1 cellular context compared by ENCODE assay signal in the genomic region with DNA sequence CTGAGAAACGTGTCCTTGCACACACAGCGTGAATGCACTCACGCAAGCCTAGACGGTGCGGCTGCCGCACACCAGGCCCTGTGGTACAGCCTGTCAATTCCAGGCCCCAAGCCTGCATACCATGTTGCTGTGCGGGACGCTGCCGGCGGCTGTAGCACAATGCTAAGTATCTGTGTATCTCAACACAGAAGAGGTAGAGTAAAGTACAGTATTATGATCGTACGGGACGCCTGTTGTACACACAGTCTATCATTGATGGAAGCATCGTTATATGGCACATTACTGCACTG.
TF ChIP-seq lines count a peak whose summit lies in the region.

No MANE protein-coding gene starts in this region.

TF ChIP-seq in WTC11, 78 proteins besides CTCF, POLR2A, EP300 and RAD21 (continued from another document):
- TF ChIP-seq AFF4 (CRISPR knock-in tag; IDR thresholded peaks at IDR 0.05; ENCODE audit: borderline replicate concordance) (no peak), TEAD1 (CRISPR knock-in tag; IDR thresholded peaks at IDR 0.05) (no peak), ZSCAN18 (CRISPR knock-in tag; IDR thresholded peaks at IDR 0.05) (no peak), NFE2L1 (CRISPR knock-in tag; IDR thresholded peaks at IDR 0.05) (no peak), FOXK1 (CRISPR knock-in tag; IDR thresholded peaks at IDR 0.05) (no peak), TEAD4 (CRISPR knock-in tag; IDR thresholded peaks at IDR 0.05) (no peak), ZNF416 (CRISPR knock-in tag; IDR thresholded peaks at IDR 0.05) (no peak), ETV6 (CRISPR knock-in tag; IDR thresholded peaks at IDR 0.05) (no peak), GTF2I (CRISPR knock-in tag; conservative IDR thresholded peaks at IDR 0.05) (no peak), MLX (CRISPR knock-in tag; IDR thresholded peaks at IDR 0.05) (no peak)
- TF ChIP-seq, protein P1, sequence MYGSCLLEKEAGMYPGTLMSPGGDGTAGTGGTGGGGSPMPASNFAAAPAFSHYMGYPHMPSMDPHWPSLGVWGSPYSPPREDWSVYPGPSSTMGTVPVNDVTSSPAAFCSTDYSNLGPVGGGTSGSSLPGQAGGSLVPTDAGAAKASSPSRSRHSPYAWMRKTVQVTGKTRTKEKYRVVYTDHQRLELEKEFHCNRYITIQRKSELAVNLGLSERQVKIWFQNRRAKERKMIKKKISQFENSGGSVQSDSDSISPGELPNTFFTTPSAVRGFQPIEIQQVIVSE (CRISPR knock-in tag; IDR thresholded peaks at IDR 0.05; ENCODE audit: borderline replicate concordance), result no peak
- TF ChIP-seq, protein P2, sequence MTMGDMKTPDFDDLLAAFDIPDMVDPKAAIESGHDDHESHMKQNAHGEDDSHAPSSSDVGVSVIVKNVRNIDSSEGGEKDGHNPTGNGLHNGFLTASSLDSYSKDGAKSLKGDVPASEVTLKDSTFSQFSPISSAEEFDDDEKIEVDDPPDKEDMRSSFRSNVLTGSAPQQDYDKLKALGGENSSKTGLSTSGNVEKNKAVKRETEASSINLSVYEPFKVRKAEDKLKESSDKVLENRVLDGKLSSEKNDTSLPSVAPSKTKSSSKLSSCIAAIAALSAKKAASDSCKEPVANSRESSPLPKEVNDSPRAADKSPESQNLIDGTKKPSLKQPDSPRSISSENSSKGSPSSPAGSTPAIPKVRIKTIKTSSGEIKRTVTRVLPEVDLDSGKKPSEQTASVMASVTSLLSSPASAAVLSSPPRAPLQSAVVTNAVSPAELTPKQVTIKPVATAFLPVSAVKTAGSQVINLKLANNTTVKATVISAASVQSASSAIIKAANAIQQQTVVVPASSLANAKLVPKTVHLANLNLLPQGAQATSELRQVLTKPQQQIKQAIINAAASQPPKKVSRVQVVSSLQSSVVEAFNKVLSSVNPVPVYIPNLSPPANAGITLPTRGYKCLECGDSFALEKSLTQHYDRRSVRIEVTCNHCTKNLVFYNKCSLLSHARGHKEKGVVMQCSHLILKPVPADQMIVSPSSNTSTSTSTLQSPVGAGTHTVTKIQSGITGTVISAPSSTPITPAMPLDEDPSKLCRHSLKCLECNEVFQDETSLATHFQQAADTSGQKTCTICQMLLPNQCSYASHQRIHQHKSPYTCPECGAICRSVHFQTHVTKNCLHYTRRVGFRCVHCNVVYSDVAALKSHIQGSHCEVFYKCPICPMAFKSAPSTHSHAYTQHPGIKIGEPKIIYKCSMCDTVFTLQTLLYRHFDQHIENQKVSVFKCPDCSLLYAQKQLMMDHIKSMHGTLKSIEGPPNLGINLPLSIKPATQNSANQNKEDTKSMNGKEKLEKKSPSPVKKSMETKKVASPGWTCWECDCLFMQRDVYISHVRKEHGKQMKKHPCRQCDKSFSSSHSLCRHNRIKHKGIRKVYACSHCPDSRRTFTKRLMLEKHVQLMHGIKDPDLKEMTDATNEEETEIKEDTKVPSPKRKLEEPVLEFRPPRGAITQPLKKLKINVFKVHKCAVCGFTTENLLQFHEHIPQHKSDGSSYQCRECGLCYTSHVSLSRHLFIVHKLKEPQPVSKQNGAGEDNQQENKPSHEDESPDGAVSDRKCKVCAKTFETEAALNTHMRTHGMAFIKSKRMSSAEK (CRISPR knock-in tag; IDR thresholded peaks at IDR 0.05; ENCODE audit: borderline replicate concordance), result no peak
- TF ChIP-seq, protein P3, sequence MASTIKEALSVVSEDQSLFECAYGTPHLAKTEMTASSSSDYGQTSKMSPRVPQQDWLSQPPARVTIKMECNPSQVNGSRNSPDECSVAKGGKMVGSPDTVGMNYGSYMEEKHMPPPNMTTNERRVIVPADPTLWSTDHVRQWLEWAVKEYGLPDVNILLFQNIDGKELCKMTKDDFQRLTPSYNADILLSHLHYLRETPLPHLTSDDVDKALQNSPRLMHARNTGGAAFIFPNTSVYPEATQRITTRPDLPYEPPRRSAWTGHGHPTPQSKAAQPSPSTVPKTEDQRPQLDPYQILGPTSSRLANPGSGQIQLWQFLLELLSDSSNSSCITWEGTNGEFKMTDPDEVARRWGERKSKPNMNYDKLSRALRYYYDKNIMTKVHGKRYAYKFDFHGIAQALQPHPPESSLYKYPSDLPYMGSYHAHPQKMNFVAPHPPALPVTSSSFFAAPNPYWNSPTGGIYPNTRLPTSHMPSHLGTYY (CRISPR knock-in tag; IDR thresholded peaks at IDR 0.05), result no peak
